Comparison of ENCODE assay signal across 8 cellular contexts in genomic region chr9:9231946-9232345, GRCh38.
"Had no signal": no experiment of that assay in that cellular context is flagged by ENCODE, and none has a peak within 500 bp of the region (broad histone marks: within the 10 kb centered on the region; RNA-seq: fewer than 3 reads in every experiment).

No MANE protein-coding gene starts in this region.

- ATAC-seq: GM23338 had no signal

- H3K4me3 ChIP-seq: GM23338 had no signal

- H3K27ac ChIP-seq: KMS-11 had no signal

- DNase-seq: H9, HCEC 1CT, KBM-7 had no signal

- H3K9ac ChIP-seq: KMS-11 had no signal

- H3K4me2 ChIP-seq: GM23338, KMS-11 had no signal

- FAIRE-seq: H1, H54, HTR-8/SVneo had no signal

- H2AFZ ChIP-seq: GM23338 had no signal
